ENCODE assay signal across 8 cellular contexts in the genomic region with DNA sequence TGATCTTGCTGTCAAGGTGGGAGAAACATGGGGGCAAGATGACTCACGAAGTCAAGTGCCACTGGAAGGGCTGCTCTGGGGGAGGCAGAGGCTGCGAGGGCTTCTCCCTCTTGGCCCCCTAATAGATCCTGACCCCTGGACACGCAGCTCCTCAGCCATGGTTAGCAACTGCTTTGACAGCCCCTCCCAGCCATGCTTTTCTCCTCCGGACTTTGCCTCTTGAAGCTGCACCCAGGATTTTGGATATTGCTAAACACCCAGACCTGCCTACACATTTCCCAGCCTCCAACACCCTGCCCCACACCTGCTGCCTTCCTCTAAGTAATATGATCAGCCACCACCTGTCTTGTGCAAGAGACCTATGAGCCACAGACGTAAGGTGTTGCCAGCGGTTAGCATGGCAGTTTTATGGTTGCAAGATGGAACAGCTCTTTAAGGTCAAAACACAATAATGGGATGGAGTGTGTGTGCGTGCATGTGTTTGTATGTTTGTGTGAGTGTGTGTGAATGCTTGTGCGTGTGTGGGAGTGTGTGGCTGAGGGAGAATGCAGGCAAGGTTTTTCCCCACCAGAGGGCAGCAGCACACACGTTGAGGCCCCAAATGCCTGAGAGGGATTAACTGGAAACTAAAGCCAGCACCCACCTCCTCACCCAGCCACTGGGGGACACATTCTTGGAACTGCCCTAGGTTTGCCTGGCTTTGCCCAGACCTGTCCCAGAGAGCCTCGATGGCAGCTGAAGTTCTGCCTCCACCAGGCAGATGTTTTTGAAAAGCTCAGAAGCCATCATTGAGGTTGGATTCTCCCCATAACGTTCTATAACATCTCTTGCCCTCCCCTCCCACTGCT. TPM values are rescaled to one million over a fixed set of nuclear protein-coding genes. Genes with fewer than 3 reads are reported as not detected.
DNase-seq lines count a peak whose midpoint lies in the region; ATAC-seq and TF ChIP-seq lines count a peak whose summit lies in the region.

No MANE protein-coding gene starts in this region.

- peak overlapping the region; percentile 66 to 77 for H3K27ac ChIP-seq in mucosa of rectum (ENCODE audit: low read depth in 2 of 2, low read length in 2 of 2)

- H3K4me1 Mint-ChIP-seq in activated CD8-positive, alpha-beta memory T cell treated with anti-CD3 and anti-CD28 coated beads, Interleukin-2, amount 10 ng/mL, durations not matched to agents 7 days and 5 days, result no peaks in the 10 kb centered on the region

- no peaks in the 10 kb centered on the region for H3K27me3 ChIP-seq in mucosa of rectum (ENCODE audit: control insufficient read depth in 2 of 2, insufficient read depth in 2 of 2, low read length in 2 of 2)

- CTCF ChIA-PET in activated CD8-positive, alpha-beta memory T cell treated with anti-CD3 and anti-CD28 coated beads, Interleukin-2, amount 10 ng/mL, durations not matched to agents 7 days and 5 days (lab: Charles Lee), result interaction anchor here (0.6 to 4.4 kb wide), 32 partner anchors 9 to 413 kb away, joined by 3 to 28 read pairs (median 4); a partner anchor contains a TSS

- no peak overlapping the region for H3K4me3 Mint-ChIP-seq in activated CD8-positive, alpha-beta memory T cell treated with anti-CD3 and anti-CD28 coated beads, Interleukin-2, amount 10 ng/mL, durations not matched to agents 7 days and 5 days

- peaks cover 14 to 23% of the 10 kb centered on the region in 2 donors for H3K4me1 ChIP-seq in mucosa of rectum (ENCODE audit: control insufficient read depth in 2 of 2, insufficient read depth in 2 of 2, low read length in 2 of 2)

- no peaks in the 10 kb centered on the region for H3K9me3 ChIP-seq in mucosa of rectum (ENCODE audit: control insufficient read depth in 2 of 2, low read length in 2 of 2)

- ATAC-seq in activated CD8-positive, alpha-beta memory T cell treated with anti-CD3 and anti-CD28 coated beads, Interleukin-2, amount 10 ng/mL, durations not matched to agents 7 days and 5 days, result peak; percentile 78
- ATAC-seq in GM19397 (IDR thresholded peaks at IDR 0.05; ENCODE audit: unreplicated experiment), result no peak

- peak; percentile 94 for TF ChIP-seq CTCF in epithelial cell of proximal tubule (conservative IDR thresholded peaks at IDR 0.05; ENCODE audit: low read depth, low read length)

- H3K36me3 Mint-ChIP-seq in activated CD8-positive, alpha-beta memory T cell treated with anti-CD3 and anti-CD28 coated beads, Interleukin-2, amount 10 ng/mL, durations not matched to agents 7 days and 5 days, result no peaks in the 10 kb centered on the region

- H3K9me3 Mint-ChIP-seq in activated CD8-positive, alpha-beta memory T cell treated with anti-CD3 and anti-CD28 coated beads, Interleukin-2, amount 10 ng/mL, durations not matched to agents 7 days and 5 days (ENCODE audit: low read depth), result no peaks in the 10 kb centered on the region

- H3K9ac ChIP-seq in mucosa of rectum (ENCODE audit: low read depth in 1 of 2, low read length in 2 of 2), result peak overlapping the region in 1 of 2 donors; percentile 9

- H3K27ac Mint-ChIP-seq in activated CD8-positive, alpha-beta memory T cell treated with anti-CD3 and anti-CD28 coated beads, Interleukin-2, amount 10 ng/mL, durations not matched to agents 7 days and 5 days, result no peak overlapping the region

- H3K36me3 ChIP-seq in mucosa of rectum (ENCODE audit: control insufficient read depth in 2 of 2, insufficient read depth in 2 of 2, low read length in 2 of 2), result no peaks in the 10 kb centered on the region

- peaks cover 18% of the 10 kb centered on the region for H3K27me3 Mint-ChIP-seq in activated CD8-positive, alpha-beta memory T cell treated with anti-CD3 and anti-CD28 coated beads, Interleukin-2, amount 10 ng/mL, durations not matched to agents 7 days and 5 days

- H3K4me3 ChIP-seq in epithelial cell of proximal tubule (ENCODE audit: low read depth, low read length), result no peak overlapping the region
- H3K4me3 ChIP-seq in mucosa of rectum (ENCODE audit: low read length in 2 of 2), result no peak overlapping the region

- DNase-seq in CD1c-positive myeloid dendritic cell (ENCODE audit: extremely low spot score), result peak; percentile 74
- peak in 57 of 76 experiments; percentile 6 to 79 (median 47) for DNase-seq in HUDEP-2 (lab: John Stamatoyannopoulos, UW; ENCODE audit: unreplicated experiment in 76 of 76)
- peak; percentile 45 for DNase-seq in NOMO-1 treated with DMSO at 0.1 percent for 48 hours (lab: John Stamatoyannopoulos, UW; ENCODE audit: unreplicated experiment)
- peak; percentile 80 for DNase-seq in activated CD8-positive, alpha-beta memory T cell treated with anti-CD3 and anti-CD28 coated beads, Interleukin-2, amount 10 ng/mL, durations not matched to agents 7 days and 5 days
- no peak for DNase-seq in epithelial cell of proximal tubule (ENCODE audit: low read depth)
- DNase-seq in stimulated activated CD8-positive, alpha-beta memory T cell treated with anti-CD3 and anti-CD28 coated beads, Interleukin-4, amount 100 ng/mL, for 1 hour (ENCODE audit: low read depth in 2 of 2, low spot score in 1 of 2), result peak; percentile 34 to 53

RNA-seq across cellular contexts. Expression of a gene that starts 2.5 kb away (rescaled TPM):
- total RNA-seq in activated CD8-positive, alpha-beta memory T cell treated with anti-CD3 and anti-CD28 coated beads, Interleukin-2, amount 10 ng/mL, durations not matched to agents 7 days and 5 days, result not detected
- total RNA-seq in epithelial cell of proximal tubule, result 0.40 and 0.65 TPM in 2 replicates

RNA-seq across cellular contexts. Expression of a gene that starts 32.7 kb away (rescaled TPM):
- 100 to 1,000 TPM in 1 of 2 experiments, 10 to 100 TPM in 1; 94.8 to 108 TPM for total RNA-seq in activated CD8-positive, alpha-beta memory T cell treated with anti-CD3 and anti-CD28 coated beads, Interleukin-2, amount 10 ng/mL, durations not matched to agents 7 days and 5 days
- total RNA-seq in epithelial cell of proximal tubule, result 20.3 and 51.0 TPM in 2 replicates

RNA-seq across cellular contexts. Expression of a gene that starts 44.7 kb away (rescaled TPM):
- 10 to 100 TPM; 64.9 to 80.3 TPM for total RNA-seq in activated CD8-positive, alpha-beta memory T cell treated with anti-CD3 and anti-CD28 coated beads, Interleukin-2, amount 10 ng/mL, durations not matched to agents 7 days and 5 days
- total RNA-seq in epithelial cell of proximal tubule, result 42.0 and 48.3 TPM in 2 replicates

RNA-seq across cellular contexts. Expression of a gene that starts 59.6 kb away (rescaled TPM):
- total RNA-seq in activated CD8-positive, alpha-beta memory T cell treated with anti-CD3 and anti-CD28 coated beads, Interleukin-2, amount 10 ng/mL, durations not matched to agents 7 days and 5 days, result not detected
- total RNA-seq in epithelial cell of proximal tubule, result not detected in 2 replicates
